ENCODE assay signal across 21 cellular contexts in the genomic region with DNA sequence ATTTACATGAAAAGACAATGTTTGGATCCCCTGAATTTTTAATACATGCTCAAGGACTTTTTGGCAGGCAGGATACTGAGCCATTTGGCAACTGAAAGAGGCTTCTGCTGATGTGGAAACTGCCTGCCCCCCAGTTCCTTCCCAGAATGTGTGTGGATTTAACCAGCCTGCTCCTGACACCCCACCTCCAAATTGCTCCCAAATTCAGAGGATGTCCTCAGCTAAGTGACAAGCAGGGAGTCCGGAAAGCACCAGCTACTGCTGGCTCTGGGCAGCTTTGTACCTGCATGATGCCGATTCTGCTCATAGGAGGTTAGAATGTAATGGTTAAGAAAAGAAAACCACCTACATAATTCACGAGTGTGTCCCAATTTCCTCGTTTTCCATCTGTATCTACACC.
"Had no signal": no experiment of that assay in that cellular context is flagged by ENCODE, and none has a peak within 500 bp of the region (broad histone marks: within the 10 kb centered on the region; RNA-seq: fewer than 3 reads in every experiment).

No MANE protein-coding gene starts in this region.

- H3K27ac Mint-ChIP-seq: endodermal cell; naive thymus-derived CD8-positive, alpha-beta T cell; stimulated activated effector memory CD8-positive, alpha-beta T cell treated with anti-CD3 and anti-CD28 coated beads, Interleukin-12 subunit alpha, Interleukin-12 subunit beta, amount 100 ng/mL, for 72 hours had no signal

- H3K4me1 ChIP-seq: psoas muscle, right lobe of liver, suprapubic skin, thyroid gland, upper lobe of left lung, uterus had no signal

- H3K27ac ChIP-seq: heart right ventricle, neutrophil, psoas muscle, right lobe of liver, suprapubic skin, thyroid gland, upper lobe of left lung, uterus had no signal

- H3K4me1 Mint-ChIP-seq: naive thymus-derived CD8-positive, alpha-beta T cell; stimulated activated effector memory CD8-positive, alpha-beta T cell treated with anti-CD3 and anti-CD28 coated beads, Interleukin-12 subunit alpha, Interleukin-12 subunit beta, amount 100 ng/mL, for 72 hours had no signal

- H3K9me3 Mint-ChIP-seq: endodermal cell; naive thymus-derived CD8-positive, alpha-beta T cell; stimulated activated effector memory CD8-positive, alpha-beta T cell treated with anti-CD3 and anti-CD28 coated beads, Interleukin-12 subunit alpha, Interleukin-12 subunit beta, amount 100 ng/mL, for 72 hours had no signal

- H3K36me3 ChIP-seq: heart right ventricle, neutrophil, right lobe of liver, suprapubic skin, thyroid gland, upper lobe of left lung, uterus had no signal

- DNase-seq: dermis blood vessel endothelial cell; effector CD4-positive, alpha-beta T cell; endodermal cell; erythroblast; foreskin melanocyte; islet precursor cell; mammary epithelial cell; mucosa of descending colon; naive thymus-derived CD8-positive, alpha-beta T cell; psoas muscle; right lobe of liver; stimulated activated CD4-positive, alpha-beta T cell treated with anti-CD3 and anti-CD28 coated beads, Interleukin-4, amount 100 ng/mL, for 1 hour; stimulated activated CD8-positive, alpha-beta memory T cell treated with anti-CD3 and anti-CD28 coated beads, Interleukin-4, amount 100 ng/mL, for 48 hours; stimulated activated naive CD8-positive, alpha-beta T cell treated with anti-CD3 and anti-CD28 coated beads, Interleukin-15, Interleukin-2, amounts not matched to agents 100 U/mL and 50 U/mL, for 24 hours; thyroid gland; upper lobe of left lung; uterus had no signal

- H3K4me3 ChIP-seq: heart right ventricle, mucosa of descending colon, psoas muscle, right lobe of liver, suprapubic skin, thyroid gland, upper lobe of left lung, uterus had no signal

- H3K27me3 ChIP-seq: heart right ventricle, neutrophil, right lobe of liver, suprapubic skin, thyroid gland, upper lobe of left lung, uterus had no signal

- H3K4me3 Mint-ChIP-seq: endodermal cell; naive thymus-derived CD8-positive, alpha-beta T cell; stimulated activated effector memory CD8-positive, alpha-beta T cell treated with anti-CD3 and anti-CD28 coated beads, Interleukin-12 subunit alpha, Interleukin-12 subunit beta, amount 100 ng/mL, for 72 hours had no signal

- H3K36me3 Mint-ChIP-seq: naive thymus-derived CD8-positive, alpha-beta T cell; stimulated activated effector memory CD8-positive, alpha-beta T cell treated with anti-CD3 and anti-CD28 coated beads, Interleukin-12 subunit alpha, Interleukin-12 subunit beta, amount 100 ng/mL, for 72 hours had no signal

- H3K9me3 ChIP-seq: heart right ventricle, mucosa of descending colon, neutrophil, psoas muscle, right lobe of liver, suprapubic skin, thyroid gland, upper lobe of left lung, uterus had no signal
